1 cellular context compared by ENCODE assay signal in the genomic region with DNA sequence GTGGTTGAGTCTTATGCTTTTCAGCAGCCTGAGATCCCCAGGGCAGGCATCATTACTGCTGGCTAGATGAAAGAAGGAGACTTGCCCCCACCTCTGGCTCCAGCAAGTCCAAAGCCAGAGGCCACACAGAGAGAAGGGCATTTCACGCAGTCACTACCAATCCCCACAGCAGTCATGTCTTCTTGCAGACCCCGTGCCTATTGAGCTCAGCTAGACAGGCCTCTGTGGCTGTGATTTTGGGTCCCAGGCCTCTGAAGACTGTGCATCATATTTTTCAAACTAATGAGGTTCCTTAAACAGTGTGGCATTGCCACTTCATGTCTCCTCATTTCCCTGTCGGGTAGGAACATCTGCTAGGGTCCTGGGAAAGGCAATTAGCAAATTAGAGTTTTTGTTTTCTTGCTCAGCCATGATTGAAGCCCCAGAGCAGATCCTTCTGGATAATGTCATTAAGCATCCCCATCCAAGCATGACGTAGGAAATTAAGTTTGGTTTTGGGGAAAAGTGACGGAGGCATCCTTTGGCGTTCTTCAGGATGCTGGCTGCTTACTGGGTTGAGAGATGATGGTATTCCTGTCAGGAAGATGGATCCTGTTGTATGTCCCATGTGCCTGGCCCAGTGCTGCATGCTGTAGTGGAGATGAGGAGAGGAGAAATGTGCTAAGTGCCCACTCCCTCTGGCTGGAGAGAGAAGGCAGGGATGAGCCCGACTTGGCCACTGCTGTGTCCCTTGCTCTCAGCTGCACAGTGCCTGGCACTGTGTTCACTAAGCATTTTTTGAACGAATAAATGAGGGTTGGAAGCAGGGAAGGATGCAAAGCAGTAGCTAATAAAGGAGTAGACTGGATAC.
A peak's percentile ranks its signal among the peaks of the same experiment; 100 is the strongest.
TF ChIP-seq lines count a peak whose summit lies in the region.

No MANE protein-coding gene starts in this region.

TF ChIP-seq in SK-N-SH treated with all-trans-retinoic acid at 6 μM for 48 hours, 23 proteins besides CTCF, POLR2A, EP300 and RAD21 (continued from another document):
- TF ChIP-seq, protein P1, sequence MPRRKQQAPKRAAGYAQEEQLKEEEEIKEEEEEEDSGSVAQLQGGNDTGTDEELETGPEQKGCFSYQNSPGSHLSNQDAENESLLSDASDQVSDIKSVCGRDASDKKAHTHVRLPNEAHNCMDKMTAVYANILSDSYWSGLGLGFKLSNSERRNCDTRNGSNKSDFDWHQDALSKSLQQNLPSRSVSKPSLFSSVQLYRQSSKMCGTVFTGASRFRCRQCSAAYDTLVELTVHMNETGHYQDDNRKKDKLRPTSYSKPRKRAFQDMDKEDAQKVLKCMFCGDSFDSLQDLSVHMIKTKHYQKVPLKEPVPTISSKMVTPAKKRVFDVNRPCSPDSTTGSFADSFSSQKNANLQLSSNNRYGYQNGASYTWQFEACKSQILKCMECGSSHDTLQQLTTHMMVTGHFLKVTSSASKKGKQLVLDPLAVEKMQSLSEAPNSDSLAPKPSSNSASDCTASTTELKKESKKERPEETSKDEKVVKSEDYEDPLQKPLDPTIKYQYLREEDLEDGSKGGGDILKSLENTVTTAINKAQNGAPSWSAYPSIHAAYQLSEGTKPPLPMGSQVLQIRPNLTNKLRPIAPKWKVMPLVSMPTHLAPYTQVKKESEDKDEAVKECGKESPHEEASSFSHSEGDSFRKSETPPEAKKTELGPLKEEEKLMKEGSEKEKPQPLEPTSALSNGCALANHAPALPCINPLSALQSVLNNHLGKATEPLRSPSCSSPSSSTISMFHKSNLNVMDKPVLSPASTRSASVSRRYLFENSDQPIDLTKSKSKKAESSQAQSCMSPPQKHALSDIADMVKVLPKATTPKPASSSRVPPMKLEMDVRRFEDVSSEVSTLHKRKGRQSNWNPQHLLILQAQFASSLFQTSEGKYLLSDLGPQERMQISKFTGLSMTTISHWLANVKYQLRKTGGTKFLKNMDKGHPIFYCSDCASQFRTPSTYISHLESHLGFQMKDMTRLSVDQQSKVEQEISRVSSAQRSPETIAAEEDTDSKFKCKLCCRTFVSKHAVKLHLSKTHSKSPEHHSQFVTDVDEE (CRISPR knock-in tag; IDR thresholded peaks at IDR 0.05) = 0 out of 2 replicates have a peak, but pooled peaks have one; percentile 16
- TF ChIP-seq TCF4 (CRISPR knock-in tag; IDR thresholded peaks at IDR 0.05; ENCODE audit: borderline replicate concordance) = peak; percentile 57; the same call in 1 of the 2 replicates
- TF ChIP-seq SNAI2 (CRISPR knock-in tag; IDR thresholded peaks at IDR 0.05) = no peak
- no peak for TF ChIP-seq ARNTL (CRISPR knock-in tag; IDR thresholded peaks at IDR 0.05; ENCODE audit: borderline replicate concordance, low read depth)
- TF ChIP-seq, protein P2, sequence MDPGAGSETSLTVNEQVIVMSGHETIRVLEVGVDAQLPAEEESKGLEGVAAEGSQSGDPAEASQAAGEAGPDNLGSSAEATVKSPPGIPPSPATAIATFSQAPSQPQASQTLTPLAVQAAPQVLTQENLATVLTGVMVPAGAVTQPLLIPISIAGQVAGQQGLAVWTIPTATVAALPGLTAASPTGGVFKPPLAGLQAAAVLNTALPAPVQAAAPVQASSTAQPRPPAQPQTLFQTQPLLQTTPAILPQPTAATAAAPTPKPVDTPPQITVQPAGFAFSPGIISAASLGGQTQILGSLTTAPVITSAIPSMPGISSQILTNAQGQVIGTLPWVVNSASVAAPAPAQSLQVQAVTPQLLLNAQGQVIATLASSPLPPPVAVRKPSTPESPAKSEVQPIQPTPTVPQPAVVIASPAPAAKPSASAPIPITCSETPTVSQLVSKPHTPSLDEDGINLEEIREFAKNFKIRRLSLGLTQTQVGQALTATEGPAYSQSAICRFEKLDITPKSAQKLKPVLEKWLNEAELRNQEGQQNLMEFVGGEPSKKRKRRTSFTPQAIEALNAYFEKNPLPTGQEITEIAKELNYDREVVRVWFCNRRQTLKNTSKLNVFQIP (CRISPR knock-in tag; IDR thresholded peaks at IDR 0.05; ENCODE audit: borderline replicate concordance, low read depth) = no peak
